ENCODE assay signal across 10 cellular contexts in genomic region chr3:123236902-123237301, GRCh38.
"Had no signal": no experiment of that assay in that cellular context is flagged by ENCODE, and none has a peak within 500 bp of the region (broad histone marks: within the 10 kb centered on the region; RNA-seq: fewer than 3 reads in every experiment).

No MANE protein-coding gene starts in this region.

- H3K27ac ChIP-seq: HL-60 had no signal

- H3K4me2 ChIP-seq: GM23338 had no signal

- H3K27me3 Mint-ChIP-seq: IgD-negative memory B cell had no signal

- FAIRE-seq: H1, H54, HepG2 had no signal

- H3K4me1 Mint-ChIP-seq: GM23338, H9, IgD-negative memory B cell had no signal

- H3K9me3 Mint-ChIP-seq: GM23338, H9, HFFc6, IgD-negative memory B cell had no signal

- H3K4me3 Mint-ChIP-seq: GM23338, H9, HFFc6, IgD-negative memory B cell had no signal

- H3K27ac Mint-ChIP-seq: GM23338, H9, HFFc6, IgD-negative memory B cell had no signal

- H3K4me3 ChIP-seq: GM23338 had no signal

- ATAC-seq: GM23338, HepG2 had no signal

- DNase-seq: H9, HCEC 1CT, HFFc6, KG1 had no signal

- H2AFZ ChIP-seq: GM23338 had no signal
